In genomic region chr2:15916-16315, GRCh38 we compare ENCODE assay signal across 3 cellular contexts. TPM values are rescaled to one million over a fixed set of nuclear protein-coding genes. Genes with fewer than 3 reads are reported as not detected.
"Had no signal": no experiment of that assay in that cellular context is flagged by ENCODE, and none has a peak within 500 bp of the region (broad histone marks: within the 10 kb centered on the region; RNA-seq: fewer than 3 reads in every experiment).

No MANE protein-coding gene starts in this region.

RNA-seq across cellular contexts. Expression of gene FAM110C, which starts 30.4 kb away (rescaled TPM):
- total RNA-seq: OCI-LY7, SJSA1 had no signal
- polyA plus RNA-seq: SK-N-SH had no signal
